1 cellular context compared by ENCODE assay signal in the genomic region with DNA sequence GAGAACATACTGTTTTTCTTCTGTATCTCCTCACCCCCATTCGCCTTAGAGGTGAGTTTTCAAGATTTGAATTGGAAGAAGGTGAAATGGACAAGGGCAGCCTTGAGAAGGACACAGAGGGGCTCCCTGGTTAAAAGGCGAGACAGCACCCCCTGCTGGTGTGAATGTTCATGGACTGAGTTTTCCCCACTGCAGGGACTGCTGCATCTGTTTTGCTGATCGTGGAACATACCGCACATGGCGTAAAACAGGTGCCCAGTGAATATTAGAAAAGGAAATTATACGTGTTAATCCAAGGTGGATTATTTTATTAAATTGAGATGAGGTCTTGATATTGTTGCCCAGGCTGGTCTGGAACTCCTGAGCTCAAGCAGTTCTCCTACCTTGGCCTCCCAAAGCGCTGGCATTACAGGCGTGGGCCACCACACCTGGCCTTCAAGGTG.
A peak's percentile ranks its signal among the peaks of the same experiment; 100 is the strongest.
TF ChIP-seq lines count a peak whose summit lies in the region.

No MANE protein-coding gene starts in this region.

TF ChIP-seq in HepG2, 621 proteins besides CTCF, POLR2A, EP300 and RAD21 (continued from another document):
- TF ChIP-seq, protein P1, sequence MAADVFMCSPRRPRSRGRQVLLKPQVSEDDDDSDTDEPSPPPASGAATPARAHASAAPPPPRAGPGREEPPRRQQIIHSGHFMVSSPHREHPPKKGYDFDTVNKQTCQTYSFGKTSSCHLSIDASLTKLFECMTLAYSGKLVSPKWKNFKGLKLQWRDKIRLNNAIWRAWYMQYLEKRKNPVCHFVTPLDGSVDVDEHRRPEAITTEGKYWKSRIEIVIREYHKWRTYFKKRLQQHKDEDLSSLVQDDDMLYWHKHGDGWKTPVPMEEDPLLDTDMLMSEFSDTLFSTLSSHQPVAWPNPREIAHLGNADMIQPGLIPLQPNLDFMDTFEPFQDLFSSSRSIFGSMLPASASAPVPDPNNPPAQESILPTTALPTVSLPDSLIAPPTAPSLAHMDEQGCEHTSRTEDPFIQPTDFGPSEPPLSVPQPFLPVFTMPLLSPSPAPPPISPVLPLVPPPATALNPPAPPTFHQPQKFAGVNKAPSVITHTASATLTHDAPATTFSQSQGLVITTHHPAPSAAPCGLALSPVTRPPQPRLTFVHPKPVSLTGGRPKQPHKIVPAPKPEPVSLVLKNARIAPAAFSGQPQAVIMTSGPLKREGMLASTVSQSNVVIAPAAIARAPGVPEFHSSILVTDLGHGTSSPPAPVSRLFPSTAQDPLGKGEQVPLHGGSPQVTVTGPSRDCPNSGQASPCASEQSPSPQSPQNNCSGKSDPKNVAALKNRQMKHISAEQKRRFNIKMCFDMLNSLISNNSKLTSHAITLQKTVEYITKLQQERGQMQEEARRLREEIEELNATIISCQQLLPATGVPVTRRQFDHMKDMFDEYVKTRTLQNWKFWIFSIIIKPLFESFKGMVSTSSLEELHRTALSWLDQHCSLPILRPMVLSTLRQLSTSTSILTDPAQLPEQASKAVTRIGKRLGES (CRISPR knock-in tag; IDR thresholded peaks at IDR 0.05; ENCODE audit: borderline replicate concordance), result no peak
- TF ChIP-seq NR2F6 (IDR thresholded peaks at IDR 0.05), result no peak
- TF ChIP-seq NR2F6 (CRISPR knock-in tag; IDR thresholded peaks at IDR 0.05), result 0 out of 2 replicates have a peak, but pooled peaks have one; percentile 30
- TF ChIP-seq BRD4 (CRISPR knock-in tag; IDR thresholded peaks at IDR 0.05), result no peak
- no peak for TF ChIP-seq SOX13 (IDR thresholded peaks at IDR 0.05)
- 0 out of 4 replicates have a peak, but pooled peaks of 1 of the 2 experiments have one; percentile 73 for TF ChIP-seq SOX13 (CRISPR knock-in tag; conservative IDR thresholded peaks at IDR 0.05 in 1 of 2, IDR thresholded peaks at IDR 0.05 in 1 of 2)
- TF ChIP-seq NR2F1 (CRISPR knock-in tag; IDR thresholded peaks at IDR 0.05), result 0 out of 4 replicates have a peak, but pooled peaks of 1 of the 2 experiments have one; percentile 12
- TF ChIP-seq RBM22 (optimal IDR thresholded peaks at IDR 0.05; ENCODE audit: low read length), result peak; percentile 68
- TF ChIP-seq, protein P2, sequence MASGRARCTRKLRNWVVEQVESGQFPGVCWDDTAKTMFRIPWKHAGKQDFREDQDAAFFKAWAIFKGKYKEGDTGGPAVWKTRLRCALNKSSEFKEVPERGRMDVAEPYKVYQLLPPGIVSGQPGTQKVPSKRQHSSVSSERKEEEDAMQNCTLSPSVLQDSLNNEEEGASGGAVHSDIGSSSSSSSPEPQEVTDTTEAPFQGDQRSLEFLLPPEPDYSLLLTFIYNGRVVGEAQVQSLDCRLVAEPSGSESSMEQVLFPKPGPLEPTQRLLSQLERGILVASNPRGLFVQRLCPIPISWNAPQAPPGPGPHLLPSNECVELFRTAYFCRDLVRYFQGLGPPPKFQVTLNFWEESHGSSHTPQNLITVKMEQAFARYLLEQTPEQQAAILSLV (CRISPR knock-in tag; IDR thresholded peaks at IDR 0.05; ENCODE audit: borderline replicate concordance), result no peak
- no peak for TF ChIP-seq ZNF558 (CRISPR knock-in tag; IDR thresholded peaks at IDR 0.05; ENCODE audit: borderline replicate concordance)
- TF ChIP-seq KMT2A (CRISPR knock-in tag; IDR thresholded peaks at IDR 0.05), result no peak
- no peak for TF ChIP-seq ZNF180 (CRISPR knock-in tag; IDR thresholded peaks at IDR 0.05; ENCODE audit: borderline replicate concordance, low read depth)
- peak; percentile 10; the same call in 1 of the 2 replicates for TF ChIP-seq BCL6 (CRISPR knock-in tag; IDR thresholded peaks at IDR 0.05)
- peak; percentile 51; the same call in 1 of the 2 replicates for TF ChIP-seq SP4 (CRISPR knock-in tag; IDR thresholded peaks at IDR 0.05)
- TF ChIP-seq ZNF766 (CRISPR knock-in tag; IDR thresholded peaks at IDR 0.05; ENCODE audit: borderline replicate concordance), result no peak
- peak; percentile 25; the same call in 1 of the 2 replicates for TF ChIP-seq SMAD3 (CRISPR knock-in tag; IDR thresholded peaks at IDR 0.05)
- TF ChIP-seq ZSCAN22 (CRISPR knock-in tag; IDR thresholded peaks at IDR 0.05), result no peak
- peak; percentile 15; the same call in 1 of the 2 replicates for TF ChIP-seq NFE2L2 (IDR thresholded peaks at IDR 0.05; ENCODE audit: low read length)
- TF ChIP-seq IRF2 (CRISPR knock-in tag; IDR thresholded peaks at IDR 0.05), result 0 out of 2 replicates have a peak, but pooled peaks have one; percentile 48
- TF ChIP-seq, protein P3, sequence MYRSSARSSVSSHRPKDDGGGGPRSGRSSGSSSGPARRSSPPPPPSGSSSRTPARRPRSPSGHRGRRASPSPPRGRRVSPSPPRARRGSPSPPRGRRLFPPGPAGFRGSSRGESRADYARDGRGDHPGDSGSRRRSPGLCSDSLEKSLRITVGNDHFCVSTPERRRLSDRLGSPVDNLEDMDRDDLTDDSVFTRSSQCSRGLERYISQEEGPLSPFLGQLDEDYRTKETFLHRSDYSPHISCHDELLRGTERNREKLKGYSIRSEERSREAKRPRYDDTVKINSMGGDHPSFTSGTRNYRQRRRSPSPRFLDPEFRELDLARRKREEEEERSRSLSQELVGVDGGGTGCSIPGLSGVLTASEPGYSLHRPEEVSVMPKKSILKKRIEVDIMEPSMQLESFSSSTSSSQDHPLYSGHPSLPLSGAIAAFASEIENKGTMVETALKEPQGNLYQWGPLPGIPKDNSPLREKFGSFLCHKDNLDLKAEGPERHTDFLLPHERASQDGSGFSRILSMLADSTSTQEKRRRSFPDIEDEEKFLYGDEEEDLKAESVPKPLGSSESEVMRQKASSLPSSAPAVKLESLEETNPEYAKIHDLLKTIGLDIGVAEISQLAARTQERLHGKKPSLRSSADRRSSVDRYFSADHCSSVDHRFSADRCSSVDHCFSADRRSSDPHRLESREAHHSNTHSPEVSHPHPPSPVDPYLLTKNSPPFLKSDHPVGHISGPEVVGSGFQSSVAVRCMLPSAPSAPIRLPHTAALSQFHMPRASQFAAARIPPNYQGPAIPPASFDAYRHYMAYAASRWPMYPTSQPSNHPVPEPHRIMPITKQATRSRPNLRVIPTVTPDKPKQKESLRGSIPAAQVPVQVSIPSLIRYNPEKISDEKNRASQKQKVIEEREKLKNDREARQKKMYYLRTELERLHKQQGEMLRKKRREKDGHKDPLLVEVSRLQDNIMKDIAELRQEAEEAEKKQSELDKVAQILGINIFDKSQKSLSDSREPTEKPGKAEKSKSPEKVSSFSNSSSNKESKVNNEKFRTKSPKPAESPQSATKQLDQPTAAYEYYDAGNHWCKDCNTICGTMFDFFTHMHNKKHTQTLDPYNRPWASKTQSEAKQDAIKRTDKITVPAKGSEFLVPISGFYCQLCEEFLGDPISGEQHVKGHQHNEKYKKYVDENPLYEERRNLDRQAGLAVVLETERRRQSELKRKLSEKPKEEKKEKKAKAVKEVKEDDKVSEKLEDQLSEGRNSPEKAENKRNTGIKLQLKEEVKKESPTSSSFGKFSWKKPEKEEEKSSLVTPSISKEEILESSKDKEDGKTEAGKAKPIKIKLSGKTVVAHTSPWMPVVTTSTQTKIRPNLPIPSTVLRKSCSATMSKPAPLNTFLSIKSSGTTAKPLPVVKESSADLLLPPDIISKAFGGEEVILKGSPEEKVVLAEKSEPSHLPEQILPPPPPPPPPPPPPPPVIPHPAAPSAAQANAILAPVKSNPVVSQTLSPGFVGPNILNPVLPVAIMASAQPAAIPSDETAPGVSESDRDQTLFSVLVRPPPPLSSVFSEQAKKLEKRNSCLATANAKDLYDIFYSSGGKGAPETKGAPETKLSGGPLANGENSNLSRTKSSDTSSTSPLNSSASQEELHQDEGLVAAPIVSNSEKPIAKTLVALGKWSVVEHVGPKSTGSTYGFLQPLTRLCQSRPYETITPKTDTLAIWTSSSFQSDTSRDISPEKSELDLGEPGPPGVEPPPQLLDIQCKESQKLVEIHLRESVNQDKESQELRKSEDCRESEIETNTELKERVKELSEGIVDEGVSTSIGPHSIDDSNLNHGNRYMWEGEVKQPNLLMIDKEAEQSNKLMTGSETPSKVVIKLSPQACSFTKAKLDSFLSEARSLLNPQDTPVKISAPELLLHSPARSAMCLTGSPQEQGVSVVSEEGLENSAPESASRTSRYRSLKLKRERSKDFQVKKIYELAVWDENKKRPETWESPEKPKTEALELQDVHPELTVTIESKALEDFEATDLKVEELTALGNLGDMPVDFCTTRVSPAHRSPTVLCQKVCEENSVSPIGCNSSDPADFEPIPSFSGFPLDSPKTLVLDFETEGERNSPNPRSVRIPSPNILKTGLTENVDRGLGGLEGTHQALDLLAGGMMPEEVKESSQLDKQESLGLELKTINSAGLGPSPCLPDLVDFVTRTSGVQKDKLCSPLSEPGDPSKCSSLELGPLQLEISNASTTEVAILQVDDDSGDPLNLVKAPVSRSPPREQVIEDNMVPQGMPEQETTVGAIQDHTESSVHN (CRISPR knock-in tag; IDR thresholded peaks at IDR 0.05), result no peak
- TF ChIP-seq RELA (CRISPR knock-in tag; IDR thresholded peaks at IDR 0.05), result 0 out of 2 replicates have a peak, but pooled peaks have one; percentile 42
- no peak for TF ChIP-seq SNRNP70 (IDR thresholded peaks at IDR 0.05; ENCODE audit: low read depth, low read length)
- TF ChIP-seq ZNF432 (CRISPR knock-in tag; IDR thresholded peaks at IDR 0.05; ENCODE audit: borderline replicate concordance), result no peak
- TF ChIP-seq ZBTB1 (CRISPR knock-in tag; IDR thresholded peaks at IDR 0.05; ENCODE audit: borderline replicate concordance), result no peak
- TF ChIP-seq, protein P4, sequence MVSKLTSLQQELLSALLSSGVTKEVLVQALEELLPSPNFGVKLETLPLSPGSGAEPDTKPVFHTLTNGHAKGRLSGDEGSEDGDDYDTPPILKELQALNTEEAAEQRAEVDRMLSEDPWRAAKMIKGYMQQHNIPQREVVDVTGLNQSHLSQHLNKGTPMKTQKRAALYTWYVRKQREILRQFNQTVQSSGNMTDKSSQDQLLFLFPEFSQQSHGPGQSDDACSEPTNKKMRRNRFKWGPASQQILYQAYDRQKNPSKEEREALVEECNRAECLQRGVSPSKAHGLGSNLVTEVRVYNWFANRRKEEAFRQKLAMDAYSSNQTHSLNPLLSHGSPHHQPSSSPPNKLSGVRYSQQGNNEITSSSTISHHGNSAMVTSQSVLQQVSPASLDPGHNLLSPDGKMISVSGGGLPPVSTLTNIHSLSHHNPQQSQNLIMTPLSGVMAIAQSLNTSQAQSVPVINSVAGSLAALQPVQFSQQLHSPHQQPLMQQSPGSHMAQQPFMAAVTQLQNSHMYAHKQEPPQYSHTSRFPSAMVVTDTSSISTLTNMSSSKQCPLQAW (CRISPR knock-in tag; IDR thresholded peaks at IDR 0.05), result 0 out of 2 replicates have a peak, but pooled peaks have one; percentile 65
- no peak for TF ChIP-seq ZNF451 (CRISPR knock-in tag; IDR thresholded peaks at IDR 0.05)
- TF ChIP-seq, protein P5, sequence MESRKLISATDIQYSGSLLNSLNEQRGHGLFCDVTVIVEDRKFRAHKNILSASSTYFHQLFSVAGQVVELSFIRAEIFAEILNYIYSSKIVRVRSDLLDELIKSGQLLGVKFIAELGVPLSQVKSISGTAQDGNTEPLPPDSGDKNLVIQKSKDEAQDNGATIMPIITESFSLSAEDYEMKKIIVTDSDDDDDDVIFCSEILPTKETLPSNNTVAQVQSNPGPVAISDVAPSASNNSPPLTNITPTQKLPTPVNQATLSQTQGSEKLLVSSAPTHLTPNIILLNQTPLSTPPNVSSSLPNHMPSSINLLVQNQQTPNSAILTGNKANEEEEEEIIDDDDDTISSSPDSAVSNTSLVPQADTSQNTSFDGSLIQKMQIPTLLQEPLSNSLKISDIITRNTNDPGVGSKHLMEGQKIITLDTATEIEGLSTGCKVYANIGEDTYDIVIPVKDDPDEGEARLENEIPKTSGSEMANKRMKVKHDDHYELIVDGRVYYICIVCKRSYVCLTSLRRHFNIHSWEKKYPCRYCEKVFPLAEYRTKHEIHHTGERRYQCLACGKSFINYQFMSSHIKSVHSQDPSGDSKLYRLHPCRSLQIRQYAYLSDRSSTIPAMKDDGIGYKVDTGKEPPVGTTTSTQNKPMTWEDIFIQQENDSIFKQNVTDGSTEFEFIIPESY (CRISPR knock-in tag; IDR thresholded peaks at IDR 0.05), result peak; percentile 88
- TF ChIP-seq, protein P6, sequence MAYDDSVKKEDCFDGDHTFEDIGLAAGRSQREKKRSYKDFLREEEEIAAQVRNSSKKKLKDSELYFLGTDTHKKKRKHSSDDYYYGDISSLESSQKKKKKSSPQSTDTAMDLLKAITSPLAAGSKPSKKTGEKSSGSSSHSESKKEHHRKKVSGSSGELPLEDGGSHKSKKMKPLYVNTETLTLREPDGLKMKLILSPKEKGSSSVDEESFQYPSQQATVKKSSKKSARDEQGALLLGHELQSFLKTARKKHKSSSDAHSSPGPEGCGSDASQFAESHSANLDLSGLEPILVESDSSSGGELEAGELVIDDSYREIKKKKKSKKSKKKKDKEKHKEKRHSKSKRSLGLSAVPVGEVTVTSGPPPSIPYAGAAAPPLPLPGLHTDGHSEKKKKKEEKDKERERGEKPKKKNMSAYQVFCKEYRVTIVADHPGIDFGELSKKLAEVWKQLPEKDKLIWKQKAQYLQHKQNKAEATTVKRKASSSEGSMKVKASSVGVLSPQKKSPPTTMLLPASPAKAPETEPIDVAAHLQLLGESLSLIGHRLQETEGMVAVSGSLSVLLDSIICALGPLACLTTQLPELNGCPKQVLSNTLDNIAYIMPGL (CRISPR knock-in tag; IDR thresholded peaks at IDR 0.05; ENCODE audit: borderline replicate concordance in 1 of 2, low read depth in 1 of 2), result peak in 1 of 2 experiments; percentile 33; a peak in 1 of 4 replicates
- TF ChIP-seq, protein P7, sequence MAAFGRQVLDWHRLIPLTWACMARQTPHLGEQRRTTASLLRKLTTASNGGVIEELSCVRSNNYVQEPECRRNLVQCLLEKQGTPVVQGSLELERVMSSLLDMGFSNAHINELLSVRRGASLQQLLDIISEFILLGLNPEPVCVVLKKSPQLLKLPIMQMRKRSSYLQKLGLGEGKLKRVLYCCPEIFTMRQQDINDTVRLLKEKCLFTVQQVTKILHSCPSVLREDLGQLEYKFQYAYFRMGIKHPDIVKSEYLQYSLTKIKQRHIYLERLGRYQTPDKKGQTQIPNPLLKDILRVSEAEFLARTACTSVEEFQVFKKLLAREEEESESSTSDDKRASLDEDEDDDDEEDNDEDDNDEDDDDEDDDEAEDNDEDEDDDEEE (CRISPR knock-in tag; IDR thresholded peaks at IDR 0.05), result no peak
- TF ChIP-seq, protein P8, sequence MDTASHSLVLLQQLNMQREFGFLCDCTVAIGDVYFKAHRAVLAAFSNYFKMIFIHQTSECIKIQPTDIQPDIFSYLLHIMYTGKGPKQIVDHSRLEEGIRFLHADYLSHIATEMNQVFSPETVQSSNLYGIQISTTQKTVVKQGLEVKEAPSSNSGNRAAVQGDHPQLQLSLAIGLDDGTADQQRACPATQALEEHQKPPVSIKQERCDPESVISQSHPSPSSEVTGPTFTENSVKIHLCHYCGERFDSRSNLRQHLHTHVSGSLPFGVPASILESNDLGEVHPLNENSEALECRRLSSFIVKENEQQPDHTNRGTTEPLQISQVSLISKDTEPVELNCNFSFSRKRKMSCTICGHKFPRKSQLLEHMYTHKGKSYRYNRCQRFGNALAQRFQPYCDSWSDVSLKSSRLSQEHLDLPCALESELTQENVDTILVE (CRISPR knock-in tag; IDR thresholded peaks at IDR 0.05), result 0 out of 2 replicates have a peak, but pooled peaks have one; percentile 32
- TF ChIP-seq NCOR1 (IDR thresholded peaks at IDR 0.05; ENCODE audit: borderline replicate concordance, low read length), result no peak
- no peak for TF ChIP-seq ZNF430 (CRISPR knock-in tag; IDR thresholded peaks at IDR 0.05)
- 0 out of 2 replicates have a peak, but pooled peaks have one; percentile 33 for TF ChIP-seq ZBTB38 (CRISPR knock-in tag; IDR thresholded peaks at IDR 0.05)
- peak; percentile 65; the same call in 1 of the 2 replicates for TF ChIP-seq MED1 (CRISPR knock-in tag; IDR thresholded peaks at IDR 0.05)
- TF ChIP-seq TGIF2 (CRISPR knock-in tag; IDR thresholded peaks at IDR 0.05), result peak; percentile 64; the same call in 1 of the 2 replicates
- TF ChIP-seq ZNF737 (CRISPR knock-in tag; IDR thresholded peaks at IDR 0.05; ENCODE audit: borderline replicate concordance), result no peak
